In genomic region chr11:105456950-105457349, GRCh38 we compare ENCODE assay signal across 19 cellular contexts.
DNase-seq lines count a peak whose midpoint lies in the region; ATAC-seq, FAIRE-seq and TF ChIP-seq lines count a peak whose summit lies in the region.
"Had no signal": no experiment of that assay in that cellular context is flagged by ENCODE, and none has a peak within 500 bp of the region (broad histone marks: within the 10 kb centered on the region; RNA-seq: fewer than 3 reads in every experiment).

No MANE protein-coding gene starts in this region.

- H4K20me1 ChIP-seq in GM12878 (ENCODE audit: control insufficient read depth, insufficient read depth) = no peaks in the 10 kb centered on the region

- ATAC-seq in GM18508 (IDR thresholded peaks at IDR 0.05; ENCODE audit: insufficient read depth, unreplicated experiment) = peak; percentile 51
- peak; percentile 77 for ATAC-seq in HG03159 (IDR thresholded peaks at IDR 0.05; ENCODE audit: unreplicated experiment)
- peak; percentile 78 for ATAC-seq in GM12878
- ATAC-seq in GM18873 (IDR thresholded peaks at IDR 0.05; ENCODE audit: low FRiP score, unreplicated experiment) = no peak
- no peak for ATAC-seq in HG03139 (IDR thresholded peaks at IDR 0.05; ENCODE audit: unreplicated experiment)
- no peak for ATAC-seq in left lobe of liver
- ATAC-seq: activated CD4-positive, alpha-beta T cell treated with anti-CD3 and anti-CD28 coated beads for 36 hours; mucosa of descending colon; T-helper 17 cell had no signal

- SMC1A ChIA-PET in GM12878 (lab: Charles Lee; ENCODE audit: uncharacterized antibody, unreplicated experiment) = no interaction called here

- H3K9me3 ChIP-seq in GM12878 (replicated peaks; ENCODE audit: control insufficient read depth, insufficient read depth, low read length) (no peaks in the 10 kb centered on the region), MG63 (no peaks in the 10 kb centered on the region)
- H3K9me3 ChIP-seq: mucosa of descending colon, thyroid gland had no signal

- no TSS peak for BruUV-seq in GM12878 (replicated peaks; lab: Mats Ljungman, UMichigan)

- DNase-seq in GM12878 (ENCODE audit: low read depth, low spot score) = no peak
- DNase-seq in MG63 = no peak
- no peak for DNase-seq in left lobe of liver (ENCODE audit: low spot score)
- DNase-seq: ACHN; activated CD4-positive, alpha-beta T cell treated with anti-CD3 and anti-CD28 coated beads for 36 hours; activated T-cell treated with anti-CD3 and anti-CD28 coated beads, Interleukin-2, amount 50 U/mL, for 48 hours; effector CD4-positive, alpha-beta T cell; foreskin melanocyte; kidney; mucosa of descending colon; NCI-H2171 treated with DMSO at 0.1 percent for 48 hours; stimulated activated CD4-positive, alpha-beta T cell treated with anti-CD3 and anti-CD28 coated beads, Interleukin-12 subunit alpha, Interleukin-12 subunit beta, amount 100 ng/mL, for 4 hours; T-helper 17 cell; thyroid gland had no signal

- TF ChIP-seq RAD21 in GM12878 (IDR thresholded peaks at IDR 0.05; ENCODE audit: insufficient read depth, low read depth, low read length) = no peak

- H3K27ac ChIP-seq in 22Rv1 = no peak overlapping the region
- H3K27ac ChIP-seq in GM12878 (ENCODE audit: control insufficient read depth, insufficient read depth) = no peak overlapping the region
- H3K27ac ChIP-seq: thyroid gland had no signal

- RAD21 ChIA-PET in GM12878 (lab: Charles Lee; ENCODE audit: unreplicated experiment) = no interaction called here

- H3K27me3 ChIP-seq in GM12878 (replicated peaks in 1 of 2; ENCODE audit: control insufficient read depth in 2 of 2, insufficient read depth in 2 of 2, low read length in 1 of 2) (no peaks in the 10 kb centered on the region), MG63 (no peaks in the 10 kb centered on the region)
- H3K27me3 ChIP-seq: thyroid gland had no signal

- TF ChIP-seq CTCF in 22Rv1 (IDR thresholded peaks at IDR 0.05) (peak; percentile 31; the same call in 1 of the 2 replicates), GM12878 (IDR thresholded peaks at IDR 0.05 in 2 of 3, conservative IDR thresholded peaks at IDR 0.05 in 1 of 3; ENCODE audit: control insufficient read depth in 2 of 3, extremely low read depth in 1 of 3, insufficient read depth in 1 of 3, low read depth in 3 of 3, low read length in 3 of 3) (peak; percentile 16 to 44 (median 43); a peak in 5 of 6 replicates)

- no peak for TF ChIP-seq EP300 in GM12878 (IDR thresholded peaks at IDR 0.05; ENCODE audit: borderline replicate concordance in 1 of 2, control insufficient read depth in 1 of 2, low read depth in 2 of 2, low read length in 2 of 2)

- in situ Hi-C loops in GM12878 (cut with MboI) = no loop called here

- no peaks in the 10 kb centered on the region for H3K36me3 ChIP-seq in GM12878 (ENCODE audit: control insufficient read depth in 2 of 2, insufficient read depth in 2 of 2, low read length in 1 of 2)
- no peaks in the 10 kb centered on the region for H3K36me3 ChIP-seq in MG63
- H3K36me3 ChIP-seq: thyroid gland had no signal

- CTCF ChIA-PET in GM12878 (lab: Yijun Ruan, JAX) = no interaction called here

- intact Hi-C loops in GM12878 (cut with micrococcal nuclease; ENCODE audit: unreplicated experiment) = no loop called here

- no peaks in the 10 kb centered on the region for H3K4me1 ChIP-seq in GM12878 (ENCODE audit: control insufficient read depth, insufficient read depth, low read length)
- H3K4me1 ChIP-seq: thyroid gland had no signal

- no peak overlapping the region for H3K9ac ChIP-seq in GM12878 (ENCODE audit: control insufficient read depth, insufficient read depth, low read length)

- no peak overlapping the region for H3K4me3 ChIP-seq in GM12878
- H3K4me3 ChIP-seq in MG63 = no peak overlapping the region
- H3K4me3 ChIP-seq: mucosa of descending colon, thyroid gland had no signal

- no peak overlapping the region for H3K4me2 ChIP-seq in GM12878 (ENCODE audit: control insufficient read depth, insufficient read depth)

- 12% methylated on average over 4 of the region's 4 CpGs for WGBS in GM12878 (ENCODE audit: insufficient coverage, insufficient replicate concordance, low lambda C conversion rate, missing lambda C conversion rate)

- POLR2A ChIA-PET in GM12878 (lab: Charles Lee) = no interaction called here

- H3K79me2 ChIP-seq in GM12878 (ENCODE audit: control insufficient read depth, insufficient read depth, low read length) = no peaks in the 10 kb centered on the region

- FAIRE-seq in GM12878 (lab: Jason Lieb, UNC) = no peak
- FAIRE-seq: kidney had no signal

- no peak for TF ChIP-seq POLR2A in GM12878 (IDR thresholded peaks at IDR 0.05; ENCODE audit: low read depth, low read length)

- H2AFZ ChIP-seq in GM12878 (ENCODE audit: control insufficient read depth, low read depth, low read length) = no peak overlapping the region

TF ChIP-seq in GM12878, 131 proteins besides CTCF, POLR2A, EP300 and RAD21:
- TF ChIP-seq SUZ12 (IDR thresholded peaks at IDR 0.05; ENCODE audit: unreplicated experiment) = no peak
- TF ChIP-seq TAF1 (IDR thresholded peaks at IDR 0.05; ENCODE audit: borderline replicate concordance, low read depth, low read length) = no peak
- no peak for TF ChIP-seq CBX3 (IDR thresholded peaks at IDR 0.05; ENCODE audit: borderline replicate concordance, low read depth)
- no peak for TF ChIP-seq YY1 (IDR thresholded peaks at IDR 0.05; ENCODE audit: low read depth, low read length)
- TF ChIP-seq JUNB (IDR thresholded peaks at IDR 0.05) = no peak
- no peak for TF ChIP-seq ASH2L (IDR thresholded peaks at IDR 0.05; ENCODE audit: borderline replicate concordance, low read depth)
- TF ChIP-seq LARP7 (IDR thresholded peaks at IDR 0.05) = no peak
- no peak for TF ChIP-seq TCF3 (IDR thresholded peaks at IDR 0.05; ENCODE audit: borderline replicate concordance, insufficient read depth, low read depth, low read length)
- TF ChIP-seq BCL3 (IDR thresholded peaks at IDR 0.05; ENCODE audit: borderline replicate concordance, insufficient read depth, low read depth, low read length, poor library complexity, severe bottlenecking) = no peak
- TF ChIP-seq SUPT20H (IDR thresholded peaks at IDR 0.05; ENCODE audit: borderline replicate concordance, control insufficient read depth, low read depth, low read length) = no peak
- TF ChIP-seq E2F8 (IDR thresholded peaks at IDR 0.05; ENCODE audit: low read depth, partially characterized antibody) = no peak
- no peak for TF ChIP-seq RAD51 (IDR thresholded peaks at IDR 0.05)
- no peak for TF ChIP-seq YBX1 (IDR thresholded peaks at IDR 0.05)
- no peak for TF ChIP-seq ZBTB11 (CRISPR knock-in tag; IDR thresholded peaks at IDR 0.05)

Comparison
In these comparisons a context has a peak if more than half of its experiments do, and no peak if none do; other contexts are left out.
1. ATAC-seq: peak in GM18508 (single experiment), HG03159 (single experiment) and GM12878 (single experiment); none in GM18873 (single experiment), HG03139 (single experiment) and left lobe of liver (single experiment).